Comparison of ENCODE assay signal across 1 cellular context in genomic region chr11:65779919-65780769, GRCh38.
A peak's percentile ranks its signal among the peaks of the same experiment; 100 is the strongest.
TF ChIP-seq lines count a peak whose summit lies in the region.

No MANE protein-coding gene starts in this region.

TF ChIP-seq in K562, 482 proteins besides CTCF, POLR2A, EP300 and RAD21 (continued from another document and continues in another):
- TF ChIP-seq ZBTB40 (IDR thresholded peaks at IDR 0.05) (peak; percentile 68), ZBTB40 (CRISPR knock-in tag; IDR thresholded peaks at IDR 0.05) (no peak), NONO (IDR thresholded peaks at IDR 0.05; ENCODE audit: low read depth in 2 of 2, low read length in 1 of 2) (peak; percentile 42 to 64; a peak in 2 of 4 replicates), HIVEP1 (CRISPR knock-in tag; IDR thresholded peaks at IDR 0.05) (no peak), NFYB (IDR thresholded peaks at IDR 0.05; ENCODE audit: extremely low read depth, insufficient read length) (no peak), ELF1 (tag; IDR thresholded peaks at IDR 0.05) (no peak), ZNF431 (CRISPR knock-in tag; IDR thresholded peaks at IDR 0.05) (peak; percentile 32; the same call in 1 of the 2 replicates), BCOR (IDR thresholded peaks at IDR 0.05) (no peak), ZNF263 (CRISPR knock-in tag; IDR thresholded peaks at IDR 0.05; ENCODE audit: borderline replicate concordance) (peak; percentile 91), ZNF134 (CRISPR knock-in tag; conservative IDR thresholded peaks at IDR 0.05) (peak; percentile 92), ZFX (CRISPR knock-in tag; IDR thresholded peaks at IDR 0.05) (peak; percentile 98), TOE1 (IDR thresholded peaks at IDR 0.05; ENCODE audit: borderline replicate concordance) (peak; percentile 48; the same call in 1 of the 2 replicates), TOE1 (CRISPR knock-in tag; IDR thresholded peaks at IDR 0.05; ENCODE audit: borderline replicate concordance, low read depth) (0 out of 2 replicates have a peak, but pooled peaks have one; percentile 74), E2F6 (IDR thresholded peaks at IDR 0.05; ENCODE audit: borderline replicate concordance in 1 of 2, extremely low read depth in 1 of 2, insufficient read depth in 1 of 2, insufficient read length in 1 of 2, low read depth in 1 of 2, low read length in 1 of 2, poor library complexity in 1 of 2, severe bottlenecking in 1 of 2) (peak in 1 of 2 experiments; percentile 80), FOXK1 (CRISPR knock-in tag; IDR thresholded peaks at IDR 0.05; ENCODE audit: borderline replicate concordance) (peak; percentile 50; the same call in 1 of the 2 replicates), ID3 (CRISPR knock-in tag; IDR thresholded peaks at IDR 0.05) (no peak), ID3 (tag; IDR thresholded peaks at IDR 0.05) (peak; percentile 47; the same call in 1 of the 2 replicates), PYGO2 (tag; IDR thresholded peaks at IDR 0.05) (no peak), TAF1 (IDR thresholded peaks at IDR 0.05; ENCODE audit: control insufficient read depth, extremely low read depth, insufficient read depth, low read length, severe bottlenecking) (peak; percentile 80), NBN (IDR thresholded peaks at IDR 0.05; ENCODE audit: low read depth) (peak; percentile 64; the same call in 1 of the 2 replicates), PATZ1 (CRISPR knock-in tag; IDR thresholded peaks at IDR 0.05; ENCODE audit: borderline replicate concordance) (no peak), BCLAF1 (IDR thresholded peaks at IDR 0.05; ENCODE audit: borderline replicate concordance in 1 of 2, control insufficient read depth in 1 of 2, low read depth in 2 of 2, low read length in 1 of 2) (0 out of 4 replicates have a peak, but pooled peaks of 1 of the 2 experiments have one; percentile 45), RCOR1 (IDR thresholded peaks at IDR 0.05; ENCODE audit: borderline replicate concordance in 1 of 2, low read depth in 2 of 2, low read length in 2 of 2) (peak in 1 of 2 experiments; percentile 8; a peak in 1 of 4 replicates), ZBTB33 (CRISPR knock-in tag; IDR thresholded peaks at IDR 0.05) (peak; percentile 88), TAF7 (tag; IDR thresholded peaks at IDR 0.05) (no peak), SP1 (CRISPR knock-in tag; IDR thresholded peaks at IDR 0.05) (peak; percentile 89), TAL1 (IDR thresholded peaks at IDR 0.05) (no peak), NR3C1 (CRISPR knock-in tag; IDR thresholded peaks at IDR 0.05) (peak; percentile 77; the same call in 1 of the 2 replicates), XRCC5 (IDR thresholded peaks at IDR 0.05; ENCODE audit: low read depth, low read length) (peak; percentile 95), ZNF282 (CRISPR knock-in tag; IDR thresholded peaks at IDR 0.05) (peak; percentile 83; the same call in 1 of the 2 replicates), STAT5A (IDR thresholded peaks at IDR 0.05; ENCODE audit: borderline replicate concordance, low read length) (no peak)
- TF ChIP-seq, protein P1, sequence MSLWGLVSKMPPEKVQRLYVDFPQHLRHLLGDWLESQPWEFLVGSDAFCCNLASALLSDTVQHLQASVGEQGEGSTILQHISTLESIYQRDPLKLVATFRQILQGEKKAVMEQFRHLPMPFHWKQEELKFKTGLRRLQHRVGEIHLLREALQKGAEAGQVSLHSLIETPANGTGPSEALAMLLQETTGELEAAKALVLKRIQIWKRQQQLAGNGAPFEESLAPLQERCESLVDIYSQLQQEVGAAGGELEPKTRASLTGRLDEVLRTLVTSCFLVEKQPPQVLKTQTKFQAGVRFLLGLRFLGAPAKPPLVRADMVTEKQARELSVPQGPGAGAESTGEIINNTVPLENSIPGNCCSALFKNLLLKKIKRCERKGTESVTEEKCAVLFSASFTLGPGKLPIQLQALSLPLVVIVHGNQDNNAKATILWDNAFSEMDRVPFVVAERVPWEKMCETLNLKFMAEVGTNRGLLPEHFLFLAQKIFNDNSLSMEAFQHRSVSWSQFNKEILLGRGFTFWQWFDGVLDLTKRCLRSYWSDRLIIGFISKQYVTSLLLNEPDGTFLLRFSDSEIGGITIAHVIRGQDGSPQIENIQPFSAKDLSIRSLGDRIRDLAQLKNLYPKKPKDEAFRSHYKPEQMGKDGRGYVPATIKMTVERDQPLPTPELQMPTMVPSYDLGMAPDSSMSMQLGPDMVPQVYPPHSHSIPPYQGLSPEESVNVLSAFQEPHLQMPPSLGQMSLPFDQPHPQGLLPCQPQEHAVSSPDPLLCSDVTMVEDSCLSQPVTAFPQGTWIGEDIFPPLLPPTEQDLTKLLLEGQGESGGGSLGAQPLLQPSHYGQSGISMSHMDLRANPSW (CRISPR knock-in tag; IDR thresholded peaks at IDR 0.05): no peak
- TF ChIP-seq, protein P2, sequence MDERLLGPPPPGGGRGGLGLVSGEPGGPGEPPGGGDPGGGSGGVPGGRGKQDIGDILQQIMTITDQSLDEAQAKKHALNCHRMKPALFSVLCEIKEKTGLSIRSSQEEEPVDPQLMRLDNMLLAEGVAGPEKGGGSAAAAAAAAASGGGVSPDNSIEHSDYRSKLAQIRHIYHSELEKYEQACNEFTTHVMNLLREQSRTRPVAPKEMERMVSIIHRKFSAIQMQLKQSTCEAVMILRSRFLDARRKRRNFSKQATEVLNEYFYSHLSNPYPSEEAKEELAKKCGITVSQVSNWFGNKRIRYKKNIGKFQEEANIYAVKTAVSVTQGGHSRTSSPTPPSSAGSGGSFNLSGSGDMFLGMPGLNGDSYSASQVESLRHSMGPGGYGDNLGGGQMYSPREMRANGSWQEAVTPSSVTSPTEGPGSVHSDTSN (CRISPR knock-in tag; IDR thresholded peaks at IDR 0.05; ENCODE audit: low read depth): no peak
- TF ChIP-seq, protein P2 (tag; conservative IDR thresholded peaks at IDR 0.05; ENCODE audit: low read depth): no peak
